In genomic region chr5:168186289-168187074, GRCh38 we compare ENCODE assay signal across 17 cellular contexts.
"Had no signal": no experiment of that assay in that cellular context is flagged by ENCODE, and none has a peak within 500 bp of the region (broad histone marks: within the 10 kb centered on the region; RNA-seq: fewer than 3 reads in every experiment).

No MANE protein-coding gene starts in this region.

- H3K79me2 ChIP-seq: parathyroid adenoma had no signal

- DNase-seq: activated CD4-positive, CD25-positive, alpha-beta regulatory T cell treated with anti-CD3 and anti-CD28 coated beads, Interleukin-2, amount 50 U/mL, for 72 hours; activated naive CD4-positive, alpha-beta T cell treated with anti-CD3 and anti-CD28 coated beads for 36 hours; central memory CD4-positive, alpha-beta T cell; colonic mucosa; foreskin keratinocyte; glutamatergic neuron; immature natural killer cell; midbrain; small intestine; trophoblast cell had no signal

- H3K9ac ChIP-seq: parathyroid adenoma had no signal

- ATAC-seq: activated T-helper 17 cell treated with anti-CD3 and anti-CD28 coated beads, Interleukin-2, amount 50 U/mL, for 72 hours; foreskin keratinocyte had no signal

- H3K27me3 Mint-ChIP-seq: stimulated activated naive CD8-positive, alpha-beta T cell treated with anti-CD3 and anti-CD28 coated beads, Interleukin-15, Interleukin-2, amounts not matched to agents 100 ng/mL and 50 ng/mL, for 24 hours had no signal

- H3K4me3 ChIP-seq: colonic mucosa, esophagus muscularis mucosa, lung, SJSA1, suprapubic skin had no signal

- H3K4me1 Mint-ChIP-seq: activated T-helper 17 cell treated with anti-CD3 and anti-CD28 coated beads, Interleukin-2, amount 50 U/mL, for 72 hours; immature natural killer cell had no signal

- H3K9me3 Mint-ChIP-seq: activated naive CD4-positive, alpha-beta T cell treated with anti-CD3 and anti-CD28 coated beads for 36 hours; activated T-helper 17 cell treated with anti-CD3 and anti-CD28 coated beads, Interleukin-2, amount 50 U/mL, for 72 hours; stimulated activated naive CD8-positive, alpha-beta T cell treated with anti-CD3 and anti-CD28 coated beads, Interleukin-15, Interleukin-2, amounts not matched to agents 100 ng/mL and 50 ng/mL, for 24 hours had no signal

- H2AFZ ChIP-seq: parathyroid adenoma had no signal

- H3K36me3 Mint-ChIP-seq: immature natural killer cell had no signal

- H3K27ac ChIP-seq: colonic mucosa, esophagus muscularis mucosa, foreskin keratinocyte, parathyroid adenoma, SJSA1, suprapubic skin had no signal

- H3K27ac Mint-ChIP-seq: activated naive CD4-positive, alpha-beta T cell treated with anti-CD3 and anti-CD28 coated beads for 36 hours; activated T-helper 17 cell treated with anti-CD3 and anti-CD28 coated beads, Interleukin-2, amount 50 U/mL, for 72 hours; immature natural killer cell; stimulated activated naive CD8-positive, alpha-beta T cell treated with anti-CD3 and anti-CD28 coated beads, Interleukin-15, Interleukin-2, amounts not matched to agents 100 ng/mL and 50 ng/mL, for 24 hours had no signal

- H3K4me1 ChIP-seq: colonic mucosa, foreskin keratinocyte, parathyroid adenoma, SJSA1, suprapubic skin had no signal

- H3K27me3 ChIP-seq: colonic mucosa, esophagus muscularis mucosa, foreskin keratinocyte, SJSA1, suprapubic skin had no signal

- H3K9me3 ChIP-seq: colonic mucosa, esophagus muscularis mucosa, SJSA1, suprapubic skin had no signal

- H3K4me3 Mint-ChIP-seq: activated naive CD4-positive, alpha-beta T cell treated with anti-CD3 and anti-CD28 coated beads for 36 hours; activated T-helper 17 cell treated with anti-CD3 and anti-CD28 coated beads, Interleukin-2, amount 50 U/mL, for 72 hours; immature natural killer cell; stimulated activated naive CD8-positive, alpha-beta T cell treated with anti-CD3 and anti-CD28 coated beads, Interleukin-15, Interleukin-2, amounts not matched to agents 100 ng/mL and 50 ng/mL, for 24 hours had no signal

- H3K36me3 ChIP-seq: colonic mucosa, esophagus muscularis mucosa, suprapubic skin had no signal
